ENCODE assay signal across 8 cellular contexts in genomic region chr20:33401922-33402369, GRCh38. TPM values are rescaled to one million over a fixed set of nuclear protein-coding genes. Genes with fewer than 3 reads are reported as not detected.
DNase-seq lines count a peak whose midpoint lies in the region; ATAC-seq and TF ChIP-seq lines count a peak whose summit lies in the region.

No MANE protein-coding gene starts in this region.

- no peak overlapping the region for H3K27ac ChIP-seq in AG04450 (ENCODE audit: low read depth, low read length)
- H3K27ac ChIP-seq in HUES64 (ENCODE audit: low read depth, low read length): no peak overlapping the region
- H3K27ac ChIP-seq in stomach: peak overlapping the region in 3 of 5 donors; percentile 64 to 83 (median 81)

- CTCF ChIA-PET in AG04450 (lab: Charles Lee): interaction anchor here (0.6 to 1.3 kb wide), 2 partner anchors 14 to 93 kb away, joined by 3 to 5 read pairs; no protein-coding TSS in a partner anchor

- peaks cover 5% of the 10 kb centered on the region; the same call in 1 of the 2 replicates for H3K36me3 ChIP-seq in HUES64 (ENCODE audit: insufficient read depth, low read length)
- H3K36me3 ChIP-seq in stomach: peaks cover 0 to 20% (median 13%) of the 10 kb centered on the region in 4 donors

- TF ChIP-seq POLR2A in stomach (IDR thresholded peaks at IDR 0.05): no peak

- TF ChIP-seq EP300 in stomach (IDR thresholded peaks at IDR 0.05): no peak

- peak overlapping the region; percentile 98 for H3K4me3 ChIP-seq in AG04450 (ENCODE audit: low read depth, low read length)
- peak overlapping the region; percentile 91 for H3K4me3 ChIP-seq in HUES64 (ENCODE audit: low read length)
- peak overlapping the region; percentile 62 to 99 (median 97) for H3K4me3 ChIP-seq in stomach

- no peaks in the 10 kb centered on the region for H3K9me3 Mint-ChIP-seq in activated T-helper 2 cell treated with anti-CD3 and anti-CD28 coated beads, Interferon-gamma antibody, Interleukin-2, Interleukin-4, amounts not matched to agents 10 μg/mL and 5 μg/mL and 100 μg/mL, durations not matched to agents 14 hours and 24 hours and 36 hours
- no peaks in the 10 kb centered on the region for H3K9me3 Mint-ChIP-seq in immature natural killer cell

- POLR2A ChIA-PET in AG04450 (lab: Yijun Ruan, JAX): interaction anchor here (0.7 kb wide), 2 partner anchors 10 to 351 kb away, joined by 3 to 4 read pairs; no protein-coding TSS in a partner anchor

- H3K9ac ChIP-seq in HUES64 (ENCODE audit: low read depth, low read length): peak overlapping the region; percentile 80

- ATAC-seq in GM21576 (IDR thresholded peaks at IDR 0.05; ENCODE audit: unreplicated experiment): no peak

- H3K9me3 ChIP-seq in AG04450 (ENCODE audit: control insufficient read depth, insufficient read depth, low read length) (no peaks in the 10 kb centered on the region; the same call in 1 of the 2 replicates), HUES64 (ENCODE audit: insufficient read depth, low read depth, low read length) (no peaks in the 10 kb centered on the region), stomach (no peaks in the 10 kb centered on the region)

- no peak for DNase-seq in AG04450 (ENCODE audit: low read depth, low spot score)
- no peak for DNase-seq in activated T-helper 2 cell treated with anti-CD3 and anti-CD28 coated beads, Interferon-gamma antibody, Interleukin-2, Interleukin-4, amounts not matched to agents 10 μg/mL and 5 μg/mL and 100 μg/mL, durations not matched to agents 14 hours and 24 hours and 36 hours (ENCODE audit: low spot score)
- DNase-seq in immature natural killer cell: no peak
- DNase-seq in stomach: no peak
- DNase-seq in effector CD4-positive, alpha-beta T cell: no peak
- no peak for DNase-seq in mucosa of gallbladder (ENCODE audit: low spot score)

- H3K27me3 Mint-ChIP-seq in activated T-helper 2 cell treated with anti-CD3 and anti-CD28 coated beads, Interferon-gamma antibody, Interleukin-2, Interleukin-4, amounts not matched to agents 10 μg/mL and 5 μg/mL and 100 μg/mL, durations not matched to agents 14 hours and 24 hours and 36 hours (ENCODE audit: low read depth): no peaks in the 10 kb centered on the region
- no peaks in the 10 kb centered on the region for H3K27me3 Mint-ChIP-seq in immature natural killer cell (ENCODE audit: low read depth in 3 of 3)

- H3K27ac Mint-ChIP-seq in activated T-helper 2 cell treated with anti-CD3 and anti-CD28 coated beads, Interferon-gamma antibody, Interleukin-2, Interleukin-4, amounts not matched to agents 10 μg/mL and 5 μg/mL and 100 μg/mL, durations not matched to agents 14 hours and 24 hours and 36 hours: peak overlapping the region; percentile 96
- peak overlapping the region; percentile 85 to 96 (median 91) for H3K27ac Mint-ChIP-seq in immature natural killer cell

- peaks cover 30% of the 10 kb centered on the region for H3K4me1 Mint-ChIP-seq in activated T-helper 2 cell treated with anti-CD3 and anti-CD28 coated beads, Interferon-gamma antibody, Interleukin-2, Interleukin-4, amounts not matched to agents 10 μg/mL and 5 μg/mL and 100 μg/mL, durations not matched to agents 14 hours and 24 hours and 36 hours (ENCODE audit: low read depth)
- peaks cover 51 to 64% of the 10 kb centered on the region in 2 donors for H3K4me1 Mint-ChIP-seq in immature natural killer cell

- intact Hi-C loops in activated T-helper 2 cell treated with anti-CD3 and anti-CD28 coated beads, Interferon-gamma antibody, Interleukin-2, Interleukin-4, amounts not matched to agents 10 μg/mL and 5 μg/mL and 100 μg/mL, durations not matched to agents 14 hours and 24 hours and 36 hours (cut with micrococcal nuclease): loop anchor here (1.0 to 5.0 kb wide), 2 partner anchors 41 to 265 kb away; partner anchors contain the start of genes ACTL10 and SNTA1
- intact Hi-C loops in stomach (cut with DNase I; ENCODE audit: low total_unique reads): no loop called here

- H3K27me3 ChIP-seq in AG04450 (ENCODE audit: control insufficient read depth, insufficient read depth, low read length) (no peaks in the 10 kb centered on the region), HUES64 (ENCODE audit: insufficient read depth, low read length) (no peaks in the 10 kb centered on the region), stomach (no peaks in the 10 kb centered on the region)

- peak overlapping the region; percentile 98 for H3K4me3 Mint-ChIP-seq in activated T-helper 2 cell treated with anti-CD3 and anti-CD28 coated beads, Interferon-gamma antibody, Interleukin-2, Interleukin-4, amounts not matched to agents 10 μg/mL and 5 μg/mL and 100 μg/mL, durations not matched to agents 14 hours and 24 hours and 36 hours (ENCODE audit: low read depth)
- H3K4me3 Mint-ChIP-seq in immature natural killer cell: peak overlapping the region; percentile 97 to 99 (median 98)

- H3K4me1 ChIP-seq in HUES64 (ENCODE audit: insufficient read depth, low read length): peaks cover 9% of the 10 kb centered on the region; the same call in 1 of the 2 replicates
- peaks cover 26 to 54% (median 36%) of the 10 kb centered on the region in 4 donors for H3K4me1 ChIP-seq in stomach

- H3K36me3 Mint-ChIP-seq in activated T-helper 2 cell treated with anti-CD3 and anti-CD28 coated beads, Interferon-gamma antibody, Interleukin-2, Interleukin-4, amounts not matched to agents 10 μg/mL and 5 μg/mL and 100 μg/mL, durations not matched to agents 14 hours and 24 hours and 36 hours (ENCODE audit: low read depth): peaks cover 10% of the 10 kb centered on the region
- H3K36me3 Mint-ChIP-seq in immature natural killer cell: peaks cover 0 to 2% (median 1%) of the 10 kb centered on the region in 3 donors

- WGBS in HUES64: 57% methylated on average over 8 of the region's 8 CpGs
- WGBS in stomach, 5 donors: 45 to 49% (median 45%) methylated on average over 8 of the region's 8 CpGs

- TF ChIP-seq CTCF in AG04450 (IDR thresholded peaks at IDR 0.05; ENCODE audit: low read depth, low read length) (no peak), stomach (IDR thresholded peaks at IDR 0.05) (no peak)

RNA-seq across cellular contexts. Expression of gene CDK5RAP1, which starts 0.6 kb away (rescaled TPM):
- polyA plus RNA-seq in AG04450 (2011; rRNA removed) (24.6 and 25.6 TPM in 2 replicates), immature natural killer cell (10 to 100 TPM; 20.4 to 32.3 (median 20.9) TPM), stomach (10 to 100 TPM; 21.7 to 38.7 (median 31.0) TPM)
- 22.4 and 30.1 TPM in 2 replicates for polyA minus RNA-seq in AG04450 (2011; rRNA and poly(A)+ RNA removed)
- polyA plus RNA-seq in HUES64 (2013, experiment 1 of 2): 34.3 TPM
- 31.1 TPM for polyA plus RNA-seq in HUES64 (2013, experiment 2 of 2)
- 40.3 and 40.7 TPM in 2 replicates for total RNA-seq in activated T-helper 2 cell treated with anti-CD3 and anti-CD28 coated beads, Interferon-gamma antibody, Interleukin-2, Interleukin-4, amounts not matched to agents 10 μg/mL and 5 μg/mL and 100 μg/mL, durations not matched to agents 14 hours and 24 hours and 36 hours
- total RNA-seq in stomach (10 to 100 TPM; 12.0 to 30.7 (median 14.6) TPM), mucosa of gallbladder (18.7 TPM)

RNA-seq across cellular contexts. Expression of gene SNTA1, which starts 41.6 kb away (rescaled TPM):
- 6.5 and 9.5 TPM in 2 replicates for polyA plus RNA-seq in AG04450 (2011; rRNA removed)
- polyA minus RNA-seq in AG04450 (2011; rRNA and poly(A)+ RNA removed): 5.2 and 8.6 TPM in 2 replicates
- polyA plus RNA-seq in HUES64 (2013, experiment 1 of 2): 3.1 TPM
- 3.7 TPM for polyA plus RNA-seq in HUES64 (2013, experiment 2 of 2)
- 1.1 and 1.6 TPM in 2 replicates for total RNA-seq in activated T-helper 2 cell treated with anti-CD3 and anti-CD28 coated beads, Interferon-gamma antibody, Interleukin-2, Interleukin-4, amounts not matched to agents 10 μg/mL and 5 μg/mL and 100 μg/mL, durations not matched to agents 14 hours and 24 hours and 36 hours
- 1 to 10 TPM in 2 of 3 donors, not detected in 1; 2.4 to 2.8 TPM for polyA plus RNA-seq in immature natural killer cell
- 10 to 100 TPM in 4 of 5 donors, 1 to 10 TPM in 1; 8.8 to 40.8 (median 27.4) TPM for total RNA-seq in stomach
- polyA plus RNA-seq in stomach: 10 to 100 TPM; 16.0 to 23.5 (median 21.7) TPM
- 13.0 TPM for total RNA-seq in mucosa of gallbladder

Comparison
In these comparisons a context has a peak if more than half of its experiments do, and no peak if none do; other contexts are left out.
1. H3K27ac ChIP-seq: peak in stomach (3 of 5); none in AG04450 (single experiment) and HUES64 (single experiment).
2. Peak in every context shown above with its lines, with median percentiles within 50 percentile points of each other: H3K4me3 ChIP-seq.